8 cellular contexts compared by ENCODE assay signal in genomic region chr5:108380531-108381021, GRCh38. TPM values are rescaled to one million over a fixed set of nuclear protein-coding genes. Genes with fewer than 3 reads are reported as not detected.
DNase-seq lines count a peak whose midpoint lies in the region; ATAC-seq and TF ChIP-seq lines count a peak whose summit lies in the region.

No MANE protein-coding gene starts in this region.

- peaks cover 16% of the 10 kb centered on the region for H3K9me3 Mint-ChIP-seq in activated naive CD8-positive, alpha-beta T cell treated with anti-CD3 and anti-CD28 coated beads for 36 hours

- H3K4me3 Mint-ChIP-seq in activated naive CD8-positive, alpha-beta T cell treated with anti-CD3 and anti-CD28 coated beads for 36 hours: peak overlapping the region; percentile 94

- peak overlapping the region; percentile 78 for H3K4me3 ChIP-seq in BE2C (ENCODE audit: low read depth, low read length)
- H3K4me3 ChIP-seq in left ventricle myocardium inferior: peak overlapping the region; percentile 95
- peak overlapping the region; percentile 78 for H3K4me3 ChIP-seq in retinal pigment epithelial cell (ENCODE audit: low read length)

- no peaks in the 10 kb centered on the region; the same call in 1 of the 2 replicates for H3K4me1 ChIP-seq in BE2C
- H3K4me1 ChIP-seq in left ventricle myocardium inferior: peaks cover 61% of the 10 kb centered on the region

- no peaks in the 10 kb centered on the region for H3K27me3 Mint-ChIP-seq in activated naive CD8-positive, alpha-beta T cell treated with anti-CD3 and anti-CD28 coated beads for 36 hours

- H3K9me3 ChIP-seq in BE2C: no peaks in the 10 kb centered on the region
- peaks cover 14% of the 10 kb centered on the region for H3K9me3 ChIP-seq in left ventricle myocardium inferior (replicated peaks)

- peak overlapping the region; percentile 98 for H3K27ac Mint-ChIP-seq in activated naive CD8-positive, alpha-beta T cell treated with anti-CD3 and anti-CD28 coated beads for 36 hours

- peak overlapping the region; percentile 99 for H3K27ac ChIP-seq in left ventricle myocardium inferior (replicated peaks)

- ATAC-seq in GM18907 (IDR thresholded peaks at IDR 0.05; ENCODE audit: unreplicated experiment): peak; percentile 45
- peak; percentile 31 for ATAC-seq in HG03108 (IDR thresholded peaks at IDR 0.05; ENCODE audit: unreplicated experiment)

- H3K36me3 ChIP-seq in BE2C: no peaks in the 10 kb centered on the region; the same call in 1 of the 2 replicates
- H3K36me3 ChIP-seq in left ventricle myocardium inferior: peaks cover under 1% of the 10 kb centered on the region

- TF ChIP-seq CTCF in BE2C (IDR thresholded peaks at IDR 0.05; ENCODE audit: low read depth, low read length) (no peak), left ventricle myocardium inferior (IDR thresholded peaks at IDR 0.05; ENCODE audit: borderline replicate concordance) (no peak), retinal pigment epithelial cell (conservative IDR thresholded peaks at IDR 0.05; ENCODE audit: low read depth, low read length) (no peak)

- H3K36me3 Mint-ChIP-seq in activated naive CD8-positive, alpha-beta T cell treated with anti-CD3 and anti-CD28 coated beads for 36 hours: peaks cover 24% of the 10 kb centered on the region

- H3K27me3 ChIP-seq in BE2C: no peaks in the 10 kb centered on the region
- no peaks in the 10 kb centered on the region for H3K27me3 ChIP-seq in left ventricle myocardium inferior (ENCODE audit: low read depth)

- DNase-seq in BE2C (peak; percentile 50), left ventricle myocardium inferior (peak; percentile 63), retinal pigment epithelial cell (ENCODE audit: low read depth) (no peak), middle frontal gyrus (ENCODE audit: extremely low spot score, low spot score) (no peak)
- DNase-seq in activated naive CD8-positive, alpha-beta T cell treated with anti-CD3 and anti-CD28 coated beads for 36 hours: peak; percentile 75

- peak; percentile 37; the same call in 1 of the 2 replicates for TF ChIP-seq POLR2A in Raji (IDR thresholded peaks at IDR 0.05; ENCODE audit: insufficient read depth, low read depth, low read length)

- H3K4me1 Mint-ChIP-seq in activated naive CD8-positive, alpha-beta T cell treated with anti-CD3 and anti-CD28 coated beads for 36 hours: peaks cover 29% of the 10 kb centered on the region

- intact Hi-C loops in left ventricle myocardium inferior (cut with micrococcal nuclease): no loop called here

RNA-seq across cellular contexts. Expression of gene FBXL17, which starts 1.3 kb away (rescaled TPM):
- polyA plus RNA-seq in BE2C (2012; ENCODE audit: insufficient read depth, insufficient read length, low read depth): 9.5 TPM
- 1 to 10 TPM; 3.6 to 4.5 TPM for total RNA-seq in activated naive CD8-positive, alpha-beta T cell treated with anti-CD3 and anti-CD28 coated beads for 36 hours
- total RNA-seq in left ventricle myocardium inferior: 49.4 TPM

Comparison
In these comparisons a context has a peak if more than half of its experiments do, and no peak if none do; other contexts are left out.
1. DNase-seq: peak in BE2C (single experiment), activated naive CD8-positive, alpha-beta T cell treated with anti-CD3 and anti-CD28 coated beads for 36 hours (single experiment) and left ventricle myocardium inferior (single experiment); none in retinal pigment epithelial cell (single experiment) and middle frontal gyrus (single experiment).
2. Peak in every context shown above with its lines, with median percentiles within 50 percentile points of each other: H3K4me3 ChIP-seq.